14 cellular contexts compared by ENCODE assay signal in genomic region chr20:4325548-4326187, GRCh38.
"Had no signal": no experiment of that assay in that cellular context is flagged by ENCODE, and none has a peak within 500 bp of the region (broad histone marks: within the 10 kb centered on the region; RNA-seq: fewer than 3 reads in every experiment).

No MANE protein-coding gene starts in this region.

- H3K4me1 ChIP-seq: breast epithelium, gastroesophageal sphincter had no signal

- H3K4me3 ChIP-seq: breast epithelium, gastroesophageal sphincter, hepatocyte, lung had no signal

- H3K4me2 ChIP-seq: hepatocyte had no signal

- H3K9me3 ChIP-seq: gastroesophageal sphincter had no signal

- H3K4me3 Mint-ChIP-seq: activated naive CD8-positive, alpha-beta T cell treated with anti-CD3 and anti-CD28 coated beads for 36 hours; activated T-cell treated with anti-CD3 and anti-CD28 coated beads, Interleukin-2, amount 50 U/mL, for 4 hours; naive thymus-derived CD4-positive, alpha-beta T cell; stimulated activated effector memory CD8-positive, alpha-beta T cell treated with anti-CD3 and anti-CD28 coated beads, Interleukin-12 subunit alpha, Interleukin-12 subunit beta, amount 100 ng/mL, for 72 hours; type B pancreatic cell had no signal

- DNase-seq: activated CD4-positive, CD25-positive, alpha-beta regulatory T cell; activated gamma-delta T cell; activated naive CD8-positive, alpha-beta T cell treated with anti-CD3 and anti-CD28 coated beads for 36 hours; activated T-cell treated with anti-CD3 and anti-CD28 coated beads, Interleukin-2, amount 50 U/mL, for 4 hours; kidney glomerular epithelial cell; naive thymus-derived CD4-positive, alpha-beta T cell; posterior cingulate gyrus; T-helper 2 cell had no signal

- H3K36me3 ChIP-seq: breast epithelium, gastroesophageal sphincter had no signal

- ATAC-seq: activated T-cell treated with anti-CD3 and anti-CD28 coated beads, Interleukin-2, amount 50 U/mL, for 4 hours; gastroesophageal sphincter; naive thymus-derived CD4-positive, alpha-beta T cell; stimulated activated effector memory CD8-positive, alpha-beta T cell treated with anti-CD3 and anti-CD28 coated beads, Interleukin-12 subunit alpha, Interleukin-12 subunit beta, amount 100 ng/mL, for 72 hours had no signal

- H3K9me3 Mint-ChIP-seq: activated naive CD8-positive, alpha-beta T cell treated with anti-CD3 and anti-CD28 coated beads for 36 hours; activated T-cell treated with anti-CD3 and anti-CD28 coated beads, Interleukin-2, amount 50 U/mL, for 4 hours; stimulated activated effector memory CD8-positive, alpha-beta T cell treated with anti-CD3 and anti-CD28 coated beads, Interleukin-12 subunit alpha, Interleukin-12 subunit beta, amount 100 ng/mL, for 72 hours had no signal

- H3K27ac ChIP-seq: gastroesophageal sphincter, hepatocyte had no signal

- H3K27ac Mint-ChIP-seq: activated naive CD8-positive, alpha-beta T cell treated with anti-CD3 and anti-CD28 coated beads for 36 hours; naive thymus-derived CD4-positive, alpha-beta T cell; stimulated activated effector memory CD8-positive, alpha-beta T cell treated with anti-CD3 and anti-CD28 coated beads, Interleukin-12 subunit alpha, Interleukin-12 subunit beta, amount 100 ng/mL, for 72 hours; type B pancreatic cell had no signal

- H3K27me3 Mint-ChIP-seq: activated naive CD8-positive, alpha-beta T cell treated with anti-CD3 and anti-CD28 coated beads for 36 hours had no signal

- H3K27me3 ChIP-seq: breast epithelium, gastroesophageal sphincter, hepatocyte had no signal

- H3K36me3 Mint-ChIP-seq: activated naive CD8-positive, alpha-beta T cell treated with anti-CD3 and anti-CD28 coated beads for 36 hours; naive thymus-derived CD4-positive, alpha-beta T cell; stimulated activated effector memory CD8-positive, alpha-beta T cell treated with anti-CD3 and anti-CD28 coated beads, Interleukin-12 subunit alpha, Interleukin-12 subunit beta, amount 100 ng/mL, for 72 hours; type B pancreatic cell had no signal

- H3K4me1 Mint-ChIP-seq: activated naive CD8-positive, alpha-beta T cell treated with anti-CD3 and anti-CD28 coated beads for 36 hours; stimulated activated effector memory CD8-positive, alpha-beta T cell treated with anti-CD3 and anti-CD28 coated beads, Interleukin-12 subunit alpha, Interleukin-12 subunit beta, amount 100 ng/mL, for 72 hours had no signal
